1 cellular context compared by ENCODE assay signal in the genomic region with DNA sequence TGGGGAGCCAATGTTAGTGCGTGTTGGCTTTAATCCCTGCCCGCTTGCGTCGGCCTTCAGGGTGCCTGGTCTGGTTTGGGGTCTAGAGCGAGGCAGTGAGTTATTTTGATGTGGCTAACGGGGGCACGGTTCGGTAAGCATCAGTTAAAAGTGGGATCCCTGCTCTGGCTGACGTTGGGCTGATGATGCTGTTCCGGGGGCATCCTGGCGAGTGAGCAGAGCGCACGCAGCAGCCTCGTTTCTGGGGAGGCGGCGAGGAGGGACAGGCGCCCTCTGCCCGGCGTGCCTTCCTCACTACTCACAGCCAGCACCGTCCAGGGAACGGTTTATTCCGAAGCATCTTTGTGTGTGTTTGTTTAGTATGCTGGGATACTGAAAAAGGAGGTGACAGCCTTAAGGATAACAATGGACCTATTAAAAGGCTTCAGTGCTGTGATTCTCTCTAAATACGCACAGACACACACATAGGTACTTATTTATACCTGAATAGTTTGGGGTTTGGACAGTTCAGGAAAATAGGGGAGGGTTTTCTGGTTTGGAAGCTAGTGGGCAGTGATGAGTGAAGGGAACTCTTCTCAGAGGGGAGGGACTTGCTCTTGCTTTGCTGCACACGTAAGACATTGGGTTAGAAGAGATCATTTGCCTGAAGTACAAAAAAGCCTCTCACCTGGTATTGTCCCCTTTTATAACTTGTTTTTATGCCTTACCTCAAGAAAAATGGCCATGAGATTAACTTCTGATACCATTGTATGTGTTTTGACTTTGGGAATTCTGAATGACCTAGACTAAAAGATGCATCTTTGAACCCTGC.
TF ChIP-seq lines count a peak whose summit lies in the region.

No MANE protein-coding gene starts in this region.

TF ChIP-seq in HepG2, 621 proteins besides CTCF, POLR2A, EP300 and RAD21 (continued from another document):
- TF ChIP-seq, protein P1, sequence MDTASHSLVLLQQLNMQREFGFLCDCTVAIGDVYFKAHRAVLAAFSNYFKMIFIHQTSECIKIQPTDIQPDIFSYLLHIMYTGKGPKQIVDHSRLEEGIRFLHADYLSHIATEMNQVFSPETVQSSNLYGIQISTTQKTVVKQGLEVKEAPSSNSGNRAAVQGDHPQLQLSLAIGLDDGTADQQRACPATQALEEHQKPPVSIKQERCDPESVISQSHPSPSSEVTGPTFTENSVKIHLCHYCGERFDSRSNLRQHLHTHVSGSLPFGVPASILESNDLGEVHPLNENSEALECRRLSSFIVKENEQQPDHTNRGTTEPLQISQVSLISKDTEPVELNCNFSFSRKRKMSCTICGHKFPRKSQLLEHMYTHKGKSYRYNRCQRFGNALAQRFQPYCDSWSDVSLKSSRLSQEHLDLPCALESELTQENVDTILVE (CRISPR knock-in tag; IDR thresholded peaks at IDR 0.05): 0 out of 2 replicates have a peak, but pooled peaks have one; percentile 33
- peak; percentile 68 for TF ChIP-seq SPEN (CRISPR knock-in tag; IDR thresholded peaks at IDR 0.05; ENCODE audit: low read depth)
- TF ChIP-seq SOX6 (IDR thresholded peaks at IDR 0.05): no peak
- peak; percentile 51; the same call in 1 of the 2 replicates for TF ChIP-seq SOX6 (CRISPR knock-in tag; IDR thresholded peaks at IDR 0.05)
- no peak for TF ChIP-seq ZNF720 (CRISPR knock-in tag; IDR thresholded peaks at IDR 0.05)
- TF ChIP-seq NR1H2 (CRISPR knock-in tag; IDR thresholded peaks at IDR 0.05; ENCODE audit: borderline replicate concordance, low read depth): peak; percentile 34; the same call in 1 of the 2 replicates
- TF ChIP-seq, protein P2, sequence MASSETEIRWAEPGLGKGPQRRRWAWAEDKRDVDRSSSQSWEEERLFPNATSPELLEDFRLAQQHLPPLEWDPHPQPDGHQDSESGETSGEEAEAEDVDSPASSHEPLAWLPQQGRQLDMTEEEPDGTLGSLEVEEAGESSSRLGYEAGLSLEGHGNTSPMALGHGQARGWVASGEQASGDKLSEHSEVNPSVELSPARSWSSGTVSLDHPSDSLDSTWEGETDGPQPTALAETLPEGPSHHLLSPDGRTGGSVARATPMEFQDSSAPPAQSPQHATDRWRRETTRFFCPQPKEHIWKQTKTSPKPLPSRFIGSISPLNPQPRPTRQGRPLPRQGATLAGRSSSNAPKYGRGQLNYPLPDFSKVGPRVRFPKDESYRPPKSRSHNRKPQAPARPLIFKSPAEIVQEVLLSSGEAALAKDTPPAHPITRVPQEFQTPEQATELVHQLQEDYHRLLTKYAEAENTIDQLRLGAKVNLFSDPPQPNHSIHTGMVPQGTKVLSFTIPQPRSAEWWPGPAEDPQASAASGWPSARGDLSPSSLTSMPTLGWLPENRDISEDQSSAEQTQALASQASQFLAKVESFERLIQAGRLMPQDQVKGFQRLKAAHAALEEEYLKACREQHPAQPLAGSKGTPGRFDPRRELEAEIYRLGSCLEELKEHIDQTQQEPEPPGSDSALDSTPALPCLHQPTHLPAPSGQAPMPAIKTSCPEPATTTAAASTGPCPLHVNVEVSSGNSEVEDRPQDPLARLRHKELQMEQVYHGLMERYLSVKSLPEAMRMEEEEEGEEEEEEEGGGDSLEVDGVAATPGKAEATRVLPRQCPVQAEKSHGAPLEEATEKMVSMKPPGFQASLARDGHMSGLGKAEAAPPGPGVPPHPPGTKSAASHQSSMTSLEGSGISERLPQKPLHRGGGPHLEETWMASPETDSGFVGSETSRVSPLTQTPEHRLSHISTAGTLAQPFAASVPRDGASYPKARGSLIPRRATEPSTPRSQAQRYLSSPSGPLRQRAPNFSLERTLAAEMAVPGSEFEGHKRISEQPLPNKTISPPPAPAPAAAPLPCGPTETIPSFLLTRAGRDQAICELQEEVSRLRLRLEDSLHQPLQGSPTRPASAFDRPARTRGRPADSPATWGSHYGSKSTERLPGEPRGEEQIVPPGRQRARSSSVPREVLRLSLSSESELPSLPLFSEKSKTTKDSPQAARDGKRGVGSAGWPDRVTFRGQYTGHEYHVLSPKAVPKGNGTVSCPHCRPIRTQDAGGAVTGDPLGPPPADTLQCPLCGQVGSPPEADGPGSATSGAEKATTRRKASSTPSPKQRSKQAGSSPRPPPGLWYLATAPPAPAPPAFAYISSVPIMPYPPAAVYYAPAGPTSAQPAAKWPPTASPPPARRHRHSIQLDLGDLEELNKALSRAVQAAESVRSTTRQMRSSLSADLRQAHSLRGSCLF (CRISPR knock-in tag; IDR thresholded peaks at IDR 0.05; ENCODE audit: borderline replicate concordance): no peak
- TF ChIP-seq SMC3 (IDR thresholded peaks at IDR 0.05; ENCODE audit: low read length): no peak; the same call in 1 of the 2 replicates
- TF ChIP-seq, protein P3, sequence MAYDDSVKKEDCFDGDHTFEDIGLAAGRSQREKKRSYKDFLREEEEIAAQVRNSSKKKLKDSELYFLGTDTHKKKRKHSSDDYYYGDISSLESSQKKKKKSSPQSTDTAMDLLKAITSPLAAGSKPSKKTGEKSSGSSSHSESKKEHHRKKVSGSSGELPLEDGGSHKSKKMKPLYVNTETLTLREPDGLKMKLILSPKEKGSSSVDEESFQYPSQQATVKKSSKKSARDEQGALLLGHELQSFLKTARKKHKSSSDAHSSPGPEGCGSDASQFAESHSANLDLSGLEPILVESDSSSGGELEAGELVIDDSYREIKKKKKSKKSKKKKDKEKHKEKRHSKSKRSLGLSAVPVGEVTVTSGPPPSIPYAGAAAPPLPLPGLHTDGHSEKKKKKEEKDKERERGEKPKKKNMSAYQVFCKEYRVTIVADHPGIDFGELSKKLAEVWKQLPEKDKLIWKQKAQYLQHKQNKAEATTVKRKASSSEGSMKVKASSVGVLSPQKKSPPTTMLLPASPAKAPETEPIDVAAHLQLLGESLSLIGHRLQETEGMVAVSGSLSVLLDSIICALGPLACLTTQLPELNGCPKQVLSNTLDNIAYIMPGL (CRISPR knock-in tag; IDR thresholded peaks at IDR 0.05; ENCODE audit: borderline replicate concordance in 1 of 2, low read depth in 1 of 2): peak; percentile 55 to 87
- TF ChIP-seq BHLHE40 (IDR thresholded peaks at IDR 0.05; ENCODE audit: low read length): peak; percentile 51; the same call in 1 of the 2 replicates
- TF ChIP-seq KDM3A (CRISPR knock-in tag; IDR thresholded peaks at IDR 0.05; ENCODE audit: low read depth): 0 out of 2 replicates have a peak, but pooled peaks have one; percentile 25
- TF ChIP-seq ZNF614 (CRISPR knock-in tag; IDR thresholded peaks at IDR 0.05; ENCODE audit: borderline replicate concordance): 0 out of 2 replicates have a peak, but pooled peaks have one; percentile 13
- TF ChIP-seq ZNF446 (CRISPR knock-in tag; IDR thresholded peaks at IDR 0.05): peak; percentile 69; the same call in 1 of the 2 replicates
- peak; percentile 66; the same call in 1 of the 2 replicates for TF ChIP-seq SMYD3 (CRISPR knock-in tag; IDR thresholded peaks at IDR 0.05)
- TF ChIP-seq ZBTB20 (CRISPR knock-in tag; IDR thresholded peaks at IDR 0.05; ENCODE audit: borderline replicate concordance, low read depth): peak; percentile 61; the same call in 1 of the 2 replicates
